Comparison of ENCODE assay signal across 9 cellular contexts in the genomic region with DNA sequence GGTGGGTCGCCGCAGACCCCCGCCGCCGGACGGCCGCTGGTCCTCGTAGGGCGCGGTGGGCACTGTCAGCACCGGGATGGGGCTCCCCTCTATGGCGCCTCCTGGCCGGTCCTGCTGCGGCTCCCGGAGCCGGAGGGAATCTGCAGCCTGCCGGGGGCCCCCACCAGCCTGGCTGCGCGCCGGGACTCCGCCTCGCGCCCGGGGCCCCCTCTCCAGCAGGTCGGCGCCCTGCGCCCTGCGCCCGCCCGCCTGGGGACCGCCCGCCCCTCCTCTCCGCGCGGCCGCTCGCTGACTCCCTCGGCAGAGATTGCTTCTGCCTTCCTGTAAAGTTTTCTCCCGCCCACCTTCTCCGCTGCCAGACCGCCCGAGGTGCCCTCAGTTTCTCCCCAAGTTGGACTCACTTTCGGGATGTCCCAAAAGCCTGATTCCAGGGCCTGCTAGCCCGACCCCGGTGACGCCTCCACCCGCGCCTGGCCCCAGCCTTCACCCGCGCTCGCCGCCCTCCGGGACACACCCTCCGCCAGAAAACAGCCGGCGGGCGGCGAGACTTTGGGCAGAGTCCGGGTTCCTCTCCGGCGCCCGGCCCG. TPM values are rescaled to one million over a fixed set of nuclear protein-coding genes. Genes with fewer than 3 reads are reported as not detected.
A peak's percentile ranks its signal among the peaks of the same experiment; 100 is the strongest.
DNase-seq lines count a peak whose midpoint lies in the region; ATAC-seq and TF ChIP-seq lines count a peak whose summit lies in the region.
"Not testable (repeated sequence)": the region's sequence is repeated elsewhere in the genome, so short reads cannot be mapped to it uniquely, and the experiment has no call there.
"Had no signal": no experiment of that assay in that cellular context is flagged by ENCODE, and none has a peak within 500 bp of the region (broad histone marks: within the 10 kb centered on the region; RNA-seq: fewer than 3 reads in every experiment).

No MANE protein-coding gene starts in this region.

- H3K9me2 ChIP-seq in GM23248 (ENCODE audit: insufficient read depth) = not testable (repeated sequence)

- H3K27me3 ChIP-seq in GM23248 (replicated peaks; ENCODE audit: insufficient read depth); HL-60 (ENCODE audit: insufficient read depth, poor library complexity, severe bottlenecking): not testable (repeated sequence)
- H3K27me3 ChIP-seq in upper lobe of right lung = peaks cover 22% of the 10 kb centered on the region

- DNase-seq in GM12864 (ENCODE audit: low read depth); HL-60 (ENCODE audit: low read depth in 1 of 2, low spot score in 1 of 2): not testable (repeated sequence)
- DNase-seq in GM23248 (peak; percentile 69), dedifferentiated amniotic fluid mesenchymal stem cell (ENCODE audit: extremely low spot score) (peak; percentile 14), omental fat pad (ENCODE audit: low spot score) (peak; percentile 27), upper lobe of right lung (peak; percentile 82)
- peak; percentile 18 to 20 for DNase-seq in activated CD4-positive, alpha-beta T cell treated with anti-CD3 and anti-CD28 coated beads, Interleukin-2, amount 50 U/mL, for 48 hours

- ATAC-seq in omental fat pad (ENCODE audit: low FRiP score) (peak; percentile 79), upper lobe of right lung (peak; percentile 82)

- peak overlapping the region; percentile 67 for H3K27ac ChIP-seq in GM23248
- not testable (repeated sequence) for H3K27ac ChIP-seq in HL-60 (replicated peaks); upper lobe of right lung

- H3K36me3 ChIP-seq in GM23248 (ENCODE audit: low read depth); upper lobe of right lung: not testable (repeated sequence)

- 3% methylated on average over 42 to 63 of the region's 63 CpGs for WGBS in GM23248 (ENCODE audit: low coverage in 1 of 2, low lambda C conversion rate in 2 of 2, missing lambda C conversion rate in 2 of 2), 2 experiments

- not testable (repeated sequence) for H3F3A ChIP-seq in GM23248 (ENCODE audit: insufficient read depth)

- in situ Hi-C loops in GM23248 (cut with MboI) = not testable (repeated sequence)

- H3K9me3 ChIP-seq in GM23248 (ENCODE audit: low read depth); upper lobe of right lung: not testable (repeated sequence)

- H3K4me2 ChIP-seq in GM23248 (ENCODE audit: unreplicated experiment) = peak overlapping the region; percentile 98

- H3K4me3 ChIP-seq in GM12864 (ENCODE audit: low read depth, low read length) = peak overlapping the region; percentile 47
- peak overlapping the region; percentile 77 for H3K4me3 ChIP-seq in GM23248
- peak overlapping the region; percentile 38 for H3K4me3 ChIP-seq in HL-60 (replicated peaks; ENCODE audit: insufficient read depth, low read length)
- peak overlapping the region; percentile 39 for H3K4me3 ChIP-seq in iPS-11a (ENCODE audit: low read depth, low read length)
- peak overlapping the region; percentile 58 for H3K4me3 ChIP-seq in upper lobe of right lung

- H2AFZ ChIP-seq in GM23248 = peak overlapping the region; percentile 86

- intact Hi-C loops in upper lobe of right lung (cut with DNase I) = not testable (repeated sequence)

- H4K20me1 ChIP-seq in GM23248 (ENCODE audit: insufficient read depth) = not testable (repeated sequence)

- not testable (repeated sequence) for H3K79me2 ChIP-seq in GM23248 (ENCODE audit: insufficient read depth)

- not testable (repeated sequence) for TF ChIP-seq CTCF in GM12864 (IDR thresholded peaks at IDR 0.05; ENCODE audit: low read depth, low read length, missing control alignments); HL-60 (IDR thresholded peaks at IDR 0.05; ENCODE audit: insufficient read depth, low read length); omental fat pad (IDR thresholded peaks at IDR 0.05); upper lobe of right lung (IDR thresholded peaks at IDR 0.05)

- peaks cover 16% of the 10 kb centered on the region for H3K4me1 ChIP-seq in GM23248 (ENCODE audit: insufficient read depth)
- H3K4me1 ChIP-seq in upper lobe of right lung = not testable (repeated sequence)

- H3K9ac ChIP-seq in GM23248 = peak overlapping the region; percentile 84

RNA-seq across cellular contexts. Expression of a gene that starts 54.0 kb away (rescaled TPM):
- total RNA-seq in GM23248 (2014; rRNA removed; shearing (Covaris generic)) = 0.22 TPM in 1 of 2 replicates, not detected in the other
- not detected in 2 replicates for polyA plus RNA-seq in GM23248 (2016; fragmentation: Nextera tagmentation; extraction: Ambion mirVana)
- total RNA-seq in omental fat pad (1 to 10 TPM in 1 of 4 donors, under 1 TPM in 2, not detected in 1; 0.19 to 1.1 (median 0.25) TPM), upper lobe of right lung (not detected)
- total RNA-seq: mesenteric fat pad had no signal
